ENCODE assay signal across 8 cellular contexts in genomic region chr3:141000027-141000663, GRCh38. TPM values are rescaled to one million over a fixed set of nuclear protein-coding genes. Genes with fewer than 3 reads are reported as not detected.
DNase-seq lines count a peak whose midpoint lies in the region; ATAC-seq and TF ChIP-seq lines count a peak whose summit lies in the region.

No MANE protein-coding gene starts in this region.

- H3K9me3 ChIP-seq in right atrium auricular region: no peaks in the 10 kb centered on the region

- H3K27ac ChIP-seq in right atrium auricular region: no peak overlapping the region

- peak; percentile 66 for ATAC-seq in GM19043 (IDR thresholded peaks at IDR 0.05; ENCODE audit: low read depth, unreplicated experiment)

- DNase-seq in CD1c-positive myeloid dendritic cell (ENCODE audit: extremely low spot score): peak; percentile 70
- DNase-seq in Jurkat, Clone E6-1 (ENCODE audit: low read depth, low spot score): peak; percentile 76
- peak; percentile 65 for DNase-seq in RPMI8226
- peak in 47 of 56 donors; percentile 1 to 77 (median 29) for DNase-seq in amygdala (lab: John Stamatoyannopoulos, UW)
- peak; percentile 65 for DNase-seq in right atrium auricular region (ENCODE audit: low spot score)
- peak; percentile 29 for DNase-seq in renal cortical epithelial cell (ENCODE audit: low read depth)
- no peak for DNase-seq in NCI-H187 (lab: John Stamatoyannopoulos, UW)

- peak; percentile 49 to 81 for TF ChIP-seq CTCF in right atrium auricular region (IDR thresholded peaks at IDR 0.05)

- no peak overlapping the region for H3K4me3 ChIP-seq in Jurkat, Clone E6-1 (ENCODE audit: low read length)
- H3K4me3 ChIP-seq in right atrium auricular region: no peak overlapping the region

- no peaks in the 10 kb centered on the region for H3K27me3 ChIP-seq in right atrium auricular region

- H3K36me3 ChIP-seq in right atrium auricular region: no peaks in the 10 kb centered on the region

- H3K4me1 ChIP-seq in right atrium auricular region: no peaks in the 10 kb centered on the region

RNA-seq across cellular contexts. Expression of gene SPSB4, which starts 51.0 kb away (rescaled TPM):
- polyA plus RNA-seq in Jurkat, Clone E6-1 (2012; ENCODE audit: insufficient read depth, insufficient read length): 6.2 TPM
- total RNA-seq in right atrium auricular region (1 to 10 TPM; 1.8 to 6.9 TPM), renal cortical epithelial cell (not detected in 2 replicates)

RNA-seq across cellular contexts. Expression of gene SLC25A36, which starts 58.5 kb away (rescaled TPM):
- 41.4 TPM for polyA plus RNA-seq in Jurkat, Clone E6-1 (2012; ENCODE audit: insufficient read depth, insufficient read length)
- 10 to 100 TPM; 31.0 to 78.8 TPM for total RNA-seq in right atrium auricular region
- total RNA-seq in renal cortical epithelial cell: 49.7 and 90.2 TPM in 2 replicates

Comparison
In these comparisons a context has a peak if more than half of its experiments do, and no peak if none do; other contexts are left out.
1. DNase-seq: peak in CD1c-positive myeloid dendritic cell (single experiment), Jurkat, Clone E6-1 (single experiment), RPMI8226 (single experiment), amygdala (47 of 56), right atrium auricular region (single experiment) and renal cortical epithelial cell (single experiment); none in NCI-H187 (0 of 2).